Comparison of ENCODE assay signal across 1 cellular context in genomic region chr6:35260642-35261570, GRCh38.
TF ChIP-seq lines count a peak whose summit lies in the region.

No MANE protein-coding gene starts in this region.

TF ChIP-seq in H1, 55 proteins besides CTCF, POLR2A, EP300 and RAD21:
- no peak for TF ChIP-seq KDM4A (IDR thresholded peaks at IDR 0.05; ENCODE audit: low read depth, low read length, severe bottlenecking)
- no peak for TF ChIP-seq ATF2 (IDR thresholded peaks at IDR 0.05; ENCODE audit: low read length)
- no peak for TF ChIP-seq MAX (IDR thresholded peaks at IDR 0.05)
- TF ChIP-seq CREB1 (IDR thresholded peaks at IDR 0.05) = no peak
